ENCODE assay signal across 1 cellular context in genomic region chr11:69418576-69419296, GRCh38.
TF ChIP-seq lines count a peak whose summit lies in the region.

No MANE protein-coding gene starts in this region.

TF ChIP-seq in IMR-90, 13 proteins besides CTCF, POLR2A, EP300 and RAD21:
- TF ChIP-seq CEBPB (IDR thresholded peaks at IDR 0.05; ENCODE audit: low read depth, low read length) (no peak), RFX5 (IDR thresholded peaks at IDR 0.05; ENCODE audit: low read depth, low read length) (no peak), NFE2L2 (IDR thresholded peaks at IDR 0.05; ENCODE audit: low read depth, low read length) (no peak), RCOR1 (IDR thresholded peaks at IDR 0.05; ENCODE audit: insufficient replicate concordance, low read length) (no peak), MXI1 (IDR thresholded peaks at IDR 0.05; ENCODE audit: borderline replicate concordance, low read depth, low read length) (no peak), SMC3 (IDR thresholded peaks at IDR 0.05; ENCODE audit: low read depth, low read length) (no peak), MAFK (IDR thresholded peaks at IDR 0.05; ENCODE audit: low read depth, low read length) (no peak), BHLHE40 (IDR thresholded peaks at IDR 0.05; ENCODE audit: low read depth, low read length) (no peak)
- TF ChIP-seq, protein P1, sequence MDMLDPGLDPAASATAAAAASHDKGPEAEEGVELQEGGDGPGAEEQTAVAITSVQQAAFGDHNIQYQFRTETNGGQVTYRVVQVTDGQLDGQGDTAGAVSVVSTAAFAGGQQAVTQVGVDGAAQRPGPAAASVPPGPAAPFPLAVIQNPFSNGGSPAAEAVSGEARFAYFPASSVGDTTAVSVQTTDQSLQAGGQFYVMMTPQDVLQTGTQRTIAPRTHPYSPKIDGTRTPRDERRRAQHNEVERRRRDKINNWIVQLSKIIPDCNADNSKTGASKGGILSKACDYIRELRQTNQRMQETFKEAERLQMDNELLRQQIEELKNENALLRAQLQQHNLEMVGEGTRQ (IDR thresholded peaks at IDR 0.05; ENCODE audit: low read depth, low read length), result no peak
